17 cellular contexts compared by ENCODE assay signal in genomic region chr15:92696096-92696495, GRCh38. TPM values are rescaled to one million over a fixed set of nuclear protein-coding genes. Genes with fewer than 3 reads are reported as not detected.
DNase-seq lines count a peak whose midpoint lies in the region; TF ChIP-seq lines count a peak whose summit lies in the region.
"Had no signal": no experiment of that assay in that cellular context is flagged by ENCODE, and none has a peak within 500 bp of the region (broad histone marks: within the 10 kb centered on the region; RNA-seq: fewer than 3 reads in every experiment).

No MANE protein-coding gene starts in this region.

- intact Hi-C loops in prostate gland (cut with DNase I): no loop called here
- intact Hi-C loops in esophagus squamous epithelium (cut with DNase I): no loop called here
- intact Hi-C loops in left ventricle myocardium inferior (cut with micrococcal nuclease): no loop called here

- H3K9me3 ChIP-seq in prostate gland (no peaks in the 10 kb centered on the region), esophagus squamous epithelium (no peaks in the 10 kb centered on the region), left ventricle myocardium inferior (replicated peaks) (no peaks in the 10 kb centered on the region)
- H3K9me3 ChIP-seq: BE2C had no signal

- H3K4me3 ChIP-seq in Jurkat, Clone E6-1 (ENCODE audit: low read length): no peak overlapping the region
- H3K4me3 ChIP-seq in prostate gland (no peak overlapping the region), esophagus squamous epithelium (no peak overlapping the region), left ventricle myocardium inferior (no peak overlapping the region)
- H3K4me3 ChIP-seq: BLaER1 had no signal

- H3K36me3 ChIP-seq in prostate gland (no peaks in the 10 kb centered on the region), esophagus squamous epithelium (no peaks in the 10 kb centered on the region), left ventricle myocardium inferior (no peaks in the 10 kb centered on the region)
- H3K36me3 ChIP-seq: BE2C, BLaER1 had no signal

- no peak for TF ChIP-seq CTCF in C4-2B (conservative IDR thresholded peaks at IDR 0.05)
- no peak for TF ChIP-seq CTCF in VCaP (conservative IDR thresholded peaks at IDR 0.05)
- no peak for TF ChIP-seq CTCF in prostate gland (IDR thresholded peaks at IDR 0.05)
- no peak for TF ChIP-seq CTCF in esophagus squamous epithelium (IDR thresholded peaks at IDR 0.05)
- no peak for TF ChIP-seq CTCF in left ventricle myocardium inferior (IDR thresholded peaks at IDR 0.05; ENCODE audit: borderline replicate concordance)

- WGBS in prostate gland: 23% methylated on average over 5 of the region's 5 CpGs
- 34 to 44% methylated on average over 5 of the region's 5 CpGs for WGBS in esophagus squamous epithelium, 2 donors

- peak overlapping the region; percentile 85; the same call in 1 of the 2 replicates for H3K27ac ChIP-seq in C4-2B
- H3K27ac ChIP-seq in VCaP: peak overlapping the region; percentile 97
- H3K27ac ChIP-seq in prostate gland: no peak overlapping the region
- H3K27ac ChIP-seq in esophagus squamous epithelium: no peak overlapping the region
- H3K27ac ChIP-seq in left ventricle myocardium inferior (replicated peaks): no peak overlapping the region
- H3K27ac ChIP-seq: BLaER1 had no signal

- H3K27me3 ChIP-seq in prostate gland (replicated peaks; ENCODE audit: insufficient read depth): no peaks in the 10 kb centered on the region
- no peaks in the 10 kb centered on the region for H3K27me3 ChIP-seq in esophagus squamous epithelium
- no peaks in the 10 kb centered on the region for H3K27me3 ChIP-seq in left ventricle myocardium inferior (ENCODE audit: low read depth)
- H3K27me3 ChIP-seq: BE2C, BLaER1 had no signal

- TF ChIP-seq POLR2A in prostate gland (IDR thresholded peaks at IDR 0.05): no peak
- TF ChIP-seq POLR2A in esophagus squamous epithelium (IDR thresholded peaks at IDR 0.05): no peak

- peaks cover 6% of the 10 kb centered on the region for H3K4me1 ChIP-seq in prostate gland (replicated peaks)
- no peaks in the 10 kb centered on the region for H3K4me1 ChIP-seq in esophagus squamous epithelium
- H3K4me1 ChIP-seq in left ventricle myocardium inferior: no peaks in the 10 kb centered on the region

- DNase-seq in Jurkat, Clone E6-1 (ENCODE audit: low read depth, low spot score): peak; percentile 20
- DNase-seq in prostate gland (ENCODE audit: low spot score) (peak; percentile 24), COR-L47 (lab: John Stamatoyannopoulos, UW) (no peak), esophagus squamous epithelium (lab: John Stamatoyannopoulos, UW) (no peak), left ventricle myocardium inferior (no peak)
- DNase-seq: 8988T; ACHN; BE2C; C1 segment of cervical spinal cord; Caco-2; Calu3; CD4-positive, alpha-beta T cell; CD8-positive, alpha-beta memory T cell; GF-D8 had no signal

RNA-seq across cellular contexts. Expression of gene FAM174B, which starts 40.5 kb away (rescaled TPM):
- 19.8 TPM for polyA plus RNA-seq in Jurkat, Clone E6-1 (2012; ENCODE audit: insufficient read depth, insufficient read length)
- total RNA-seq in prostate gland (100 to 1,000 TPM in 1 of 2 donors, 10 to 100 TPM in 1; 32.0 to 183 TPM), esophagus squamous epithelium (10 to 100 TPM in 1 of 4 donors, 1 to 10 TPM in 3; 1.4 to 11.7 (median 4.2) TPM), left ventricle myocardium inferior (17.1 TPM)

Comparison
In these comparisons a context has a peak if more than half of its experiments do, and no peak if none do; other contexts are left out.
1. H3K27ac ChIP-seq: peak in C4-2B (single experiment) and VCaP (single experiment); none in prostate gland (0 of 2), esophagus squamous epithelium (0 of 4) and left ventricle myocardium inferior (single experiment).
2. DNase-seq: peak in Jurkat, Clone E6-1 (single experiment) and prostate gland (single experiment); none in COR-L47 (single experiment), esophagus squamous epithelium (single experiment) and left ventricle myocardium inferior (single experiment).